In genomic region chr16:8590811-8591210, GRCh38 we compare ENCODE assay signal across 31 cellular contexts. TPM values are rescaled to one million over a fixed set of nuclear protein-coding genes. Genes with fewer than 3 reads are reported as not detected.
"Had no signal": no experiment of that assay in that cellular context is flagged by ENCODE, and none has a peak within 500 bp of the region (broad histone marks: within the 10 kb centered on the region; RNA-seq: fewer than 3 reads in every experiment).

No MANE protein-coding gene starts in this region.

- H3K36me3 Mint-ChIP-seq: mesothelial cell of epicardium; naive B cell; natural killer cell; neural progenitor cell; stimulated activated effector memory CD8-positive, alpha-beta T cell treated with anti-CD3 and anti-CD28 coated beads, Interleukin-12 subunit alpha, Interleukin-12 subunit beta, amount 100 ng/mL, for 72 hours had no signal

- H3K4me3 ChIP-seq: lung, ovary, prostate gland, sigmoid colon, spleen, suprapubic skin, tibial nerve, upper lobe of left lung, vagina had no signal

- H3K27me3 ChIP-seq: ovary had no signal

- H3K4me3 Mint-ChIP-seq: natural killer cell; stimulated activated effector memory CD8-positive, alpha-beta T cell treated with anti-CD3 and anti-CD28 coated beads, Interleukin-12 subunit alpha, Interleukin-12 subunit beta, amount 100 ng/mL, for 72 hours; stimulated activated naive CD8-positive, alpha-beta T cell treated with anti-CD3 and anti-CD28 coated beads, Interleukin-15, Interleukin-2, amounts not matched to agents 100 ng/mL and 50 ng/mL, for 24 hours had no signal

- H3K9ac ChIP-seq: neural progenitor cell had no signal

- H3K4me1 Mint-ChIP-seq: natural killer cell; stimulated activated effector memory CD8-positive, alpha-beta T cell treated with anti-CD3 and anti-CD28 coated beads, Interleukin-12 subunit alpha, Interleukin-12 subunit beta, amount 100 ng/mL, for 72 hours had no signal

- H3K36me3 ChIP-seq: left ventricle myocardium inferior, neural progenitor cell, neutrophil, ovary, prostate gland, sigmoid colon, spleen, suprapubic skin, thoracic aorta, tibial nerve, upper lobe of left lung, vagina had no signal

- ATAC-seq: natural killer cell; right cardiac atrium; stimulated activated effector memory CD8-positive, alpha-beta T cell treated with anti-CD3 and anti-CD28 coated beads, Interleukin-12 subunit alpha, Interleukin-12 subunit beta, amount 100 ng/mL, for 72 hours had no signal

- H3K27ac ChIP-seq: left ventricle myocardium inferior, neural progenitor cell, neutrophil, ovary, prostate gland, sigmoid colon, spleen, suprapubic skin, thoracic aorta, tibial nerve, upper lobe of left lung, vagina had no signal

- H3K9me3 Mint-ChIP-seq: mesothelial cell of epicardium; natural killer cell; neural progenitor cell; stimulated activated effector memory CD8-positive, alpha-beta T cell treated with anti-CD3 and anti-CD28 coated beads, Interleukin-12 subunit alpha, Interleukin-12 subunit beta, amount 100 ng/mL, for 72 hours had no signal

- H3K9me3 ChIP-seq: neutrophil, prostate gland, sigmoid colon, suprapubic skin, thoracic aorta, vagina had no signal

- DNase-seq: hypothalamus; islet precursor cell; left ventricle myocardium inferior; mesendoderm; naive B cell; natural killer cell; occipital lobe; ovary; right cardiac atrium; sigmoid colon; small intestine; spleen; stimulated activated CD4-positive, alpha-beta T cell treated with anti-CD3 and anti-CD28 coated beads, Interleukin-4, amount 100 ng/mL, for 24 hours; stimulated activated naive CD4-positive, alpha-beta T cell had no signal

- H3K27ac Mint-ChIP-seq: mesothelial cell of epicardium; natural killer cell; neural progenitor cell; stimulated activated effector memory CD8-positive, alpha-beta T cell treated with anti-CD3 and anti-CD28 coated beads, Interleukin-12 subunit alpha, Interleukin-12 subunit beta, amount 100 ng/mL, for 72 hours; stimulated activated naive CD8-positive, alpha-beta T cell treated with anti-CD3 and anti-CD28 coated beads, Interleukin-15, Interleukin-2, amounts not matched to agents 100 ng/mL and 50 ng/mL, for 24 hours had no signal

- FAIRE-seq: small intestine had no signal

RNA-seq across cellular contexts. Expression of gene TMEM114, which starts 0.5 kb away (rescaled TPM):
- total RNA-seq: kidney epithelial cell, left ventricle myocardium inferior, lower leg skin, lung, mesothelial cell of epicardium, mononuclear cell, natural killer cell, occipital lobe, ovary, prostate gland, right cardiac atrium, sigmoid colon, spleen, subcutaneous adipose tissue, suprapubic skin, thoracic aorta, tibial nerve, upper lobe of left lung, urinary bladder, vagina had no signal
- polyA plus RNA-seq: lung, ovary, right cardiac atrium, sigmoid colon, small intestine, spleen, urinary bladder had no signal
